In the genomic region with DNA sequence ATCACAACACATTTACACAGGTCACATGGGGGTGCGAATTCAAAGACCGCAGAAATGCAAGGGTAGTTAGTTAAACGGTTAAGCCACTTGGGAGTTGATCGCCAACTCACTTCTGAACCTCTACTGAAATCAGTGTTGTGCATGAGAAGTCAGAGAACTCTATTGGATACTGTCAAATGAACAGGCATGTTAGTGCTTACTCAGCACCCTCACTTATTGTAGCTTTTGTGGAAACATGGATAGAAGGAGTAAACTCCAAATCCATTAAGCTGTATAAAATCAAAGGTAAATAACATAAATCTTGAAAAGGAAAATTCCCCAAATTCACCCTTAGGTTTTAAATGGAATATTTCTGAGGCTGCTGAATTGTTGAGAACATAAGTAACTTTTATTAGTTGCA, we compare ENCODE assay signal across 20 cellular contexts. TPM values are rescaled to one million over a fixed set of nuclear protein-coding genes. Genes with fewer than 3 reads are reported as not detected.
DNase-seq lines count a peak whose midpoint lies in the region; ATAC-seq, FAIRE-seq and TF ChIP-seq lines count a peak whose summit lies in the region.
"Had no signal": no experiment of that assay in that cellular context is flagged by ENCODE, and none has a peak within 500 bp of the region (broad histone marks: within the 10 kb centered on the region; RNA-seq: fewer than 3 reads in every experiment).

No MANE protein-coding gene starts in this region.

- H3K9ac ChIP-seq in HCT116 (ENCODE audit: low read length), result no peak overlapping the region

- no peak overlapping the region for H2AFZ ChIP-seq in HCT116 (ENCODE audit: low read depth, low read length, poor library complexity, severe bottlenecking)

- TF ChIP-seq RAD21 in A549 (conservative IDR thresholded peaks at IDR 0.05 in 1 of 2, IDR thresholded peaks at IDR 0.05 in 1 of 2) (no peak), HCT116 (IDR thresholded peaks at IDR 0.05; ENCODE audit: low read depth) (no peak)

- H3K9me2 ChIP-seq in HCT116 (ENCODE audit: insufficient read depth), result no peaks in the 10 kb centered on the region

- H3K4me1 Mint-ChIP-seq in natural killer cell treated with Interleukin-12 subunit alpha and Interleukin-12 subunit beta and Interleukin-15 and Interleukin-18, amount 100 ng/mL, for 72 hours (ENCODE audit: low read depth in 2 of 2), result no peaks in the 10 kb centered on the region
- H3K4me1 Mint-ChIP-seq in activated T-helper 17 cell treated with anti-CD3 and anti-CD28 coated beads, Interleukin-2, amount 50 U/mL, for 72 hours, result no peaks in the 10 kb centered on the region

- TF ChIP-seq POLR2A in A549 (IDR thresholded peaks at IDR 0.05; ENCODE audit: low read length), result no peak
- TF ChIP-seq POLR2A in HCT116 (IDR thresholded peaks at IDR 0.05; ENCODE audit: borderline replicate concordance, extremely low read depth, insufficient read depth, insufficient read length), result no peak

- H3K9me3 ChIP-seq in A549 (no peaks in the 10 kb centered on the region), HCT116 (ENCODE audit: control insufficient read depth in 1 of 2, insufficient read depth in 1 of 2, low read depth in 1 of 2, low read length in 2 of 2) (no peaks in the 10 kb centered on the region)
- H3K9me3 ChIP-seq: Caco-2 had no signal

- in situ Hi-C loops in SK-MEL-5 (cut with HindIII; ENCODE audit: low pct_unique_long_range_greater_than_20kb, low sequenced_read_pairs), result no loop called here

- no peak overlapping the region for H3K27ac Mint-ChIP-seq in natural killer cell treated with Interleukin-12 subunit alpha and Interleukin-12 subunit beta and Interleukin-15 and Interleukin-18, amount 100 ng/mL, for 72 hours
- no peak overlapping the region for H3K27ac Mint-ChIP-seq in activated T-helper 17 cell treated with anti-CD3 and anti-CD28 coated beads, Interleukin-2, amount 50 U/mL, for 72 hours
- H3K27ac Mint-ChIP-seq: CD8-positive, alpha-beta T cell had no signal

- DNase-seq in A549 (ENCODE audit: low read depth in 1 of 2, low spot score in 1 of 2) (no peak), HCT116 (ENCODE audit: low read depth, low spot score) (no peak), SK-MEL-5 (ENCODE audit: low read depth, low spot score) (peak; percentile 2)
- no peak for DNase-seq in natural killer cell treated with Interleukin-12 subunit alpha and Interleukin-12 subunit beta and Interleukin-15 and Interleukin-18, amount 100 ng/mL, for 72 hours (ENCODE audit: low spot score)
- DNase-seq: 8988T; C1 segment of cervical spinal cord; Caco-2; CD8-positive, alpha-beta T cell; DMS153; DND-41; GOT3; H7; HCEC 1CT had no signal

- CTCF ChIA-PET in A549 (lab: Yijun Ruan, JAX) (interaction anchor here (1.0 to 1.3 kb wide), 3 partner anchors 8 to 78 kb away, joined by 3 read pairs; no protein-coding TSS in a partner anchor), HCT116 (lab: Charles Lee) (no interaction called here)

- H3K36me3 Mint-ChIP-seq in natural killer cell treated with Interleukin-12 subunit alpha and Interleukin-12 subunit beta and Interleukin-15 and Interleukin-18, amount 100 ng/mL, for 72 hours, result no peaks in the 10 kb centered on the region
- H3K36me3 Mint-ChIP-seq in activated T-helper 17 cell treated with anti-CD3 and anti-CD28 coated beads, Interleukin-2, amount 50 U/mL, for 72 hours (ENCODE audit: low read depth), result no peaks in the 10 kb centered on the region
- H3K36me3 Mint-ChIP-seq: CD8-positive, alpha-beta T cell had no signal

- ATAC-seq in A549 (no peak), HCT116 (no peak), GM21515 (IDR thresholded peaks at IDR 0.05; ENCODE audit: unreplicated experiment) (no peak)
- ATAC-seq in natural killer cell treated with Interleukin-12 subunit alpha and Interleukin-12 subunit beta and Interleukin-15 and Interleukin-18, amount 100 ng/mL, for 72 hours, result no peak
- ATAC-seq in activated T-helper 17 cell treated with anti-CD3 and anti-CD28 coated beads, Interleukin-2, amount 50 U/mL, for 72 hours (replicated peaks), result no peak
- ATAC-seq: CD8-positive, alpha-beta T cell had no signal

- H3K4me3 ChIP-seq in A549 (no peak overlapping the region), HCT116 (replicated peaks in 1 of 2; ENCODE audit: low read depth in 1 of 2, low read length in 2 of 2) (no peak overlapping the region)

- WGBS in A549 (ENCODE audit: missing lambda C conversion rate), result 88% methylated on average over 4 of the region's 4 CpGs

- no peaks in the 10 kb centered on the region for H4K20me1 ChIP-seq in HCT116 (ENCODE audit: insufficient read depth)

- no peaks in the 10 kb centered on the region for H3K27me3 Mint-ChIP-seq in natural killer cell treated with Interleukin-12 subunit alpha and Interleukin-12 subunit beta and Interleukin-15 and Interleukin-18, amount 100 ng/mL, for 72 hours
- no peaks in the 10 kb centered on the region for H3K27me3 Mint-ChIP-seq in activated T-helper 17 cell treated with anti-CD3 and anti-CD28 coated beads, Interleukin-2, amount 50 U/mL, for 72 hours

- no peak for FAIRE-seq in A549 (lab: Jason Lieb, UNC)
- FAIRE-seq: G401.6, GM12891, GM18507 had no signal

- H3K4me2 ChIP-seq in A549 (no peak overlapping the region), HCT116 (ENCODE audit: low read length) (no peak overlapping the region)

- POLR2A ChIA-PET in A549 (lab: Yijun Ruan, JAX), result no interaction called here
- POLR2A ChIA-PET in HCT116 (lab: Charles Lee), result interaction anchor here (0.9 kb wide), 1 partner anchor 22 kb away, joined by 3 read pairs; no protein-coding TSS in a partner anchor

- H3K4me3 Mint-ChIP-seq in natural killer cell treated with Interleukin-12 subunit alpha and Interleukin-12 subunit beta and Interleukin-15 and Interleukin-18, amount 100 ng/mL, for 72 hours, result no peak overlapping the region
- H3K4me3 Mint-ChIP-seq in activated T-helper 17 cell treated with anti-CD3 and anti-CD28 coated beads, Interleukin-2, amount 50 U/mL, for 72 hours, result no peak overlapping the region
- H3K4me3 Mint-ChIP-seq: CD8-positive, alpha-beta T cell had no signal

- H3K27ac ChIP-seq in A549 (no peak overlapping the region), HCT116 (ENCODE audit: low read depth, low read length) (peak overlapping the region; percentile 85)

- H3K27me3 ChIP-seq in HCT116 (ENCODE audit: insufficient read depth, low read length), result no peaks in the 10 kb centered on the region

- no peaks in the 10 kb centered on the region for H3K4me1 ChIP-seq in A549
- peaks cover 16 to 37% of the 10 kb centered on the region in 2 experiments for H3K4me1 ChIP-seq in HCT116 (ENCODE audit: control insufficient read depth in 1 of 2, insufficient read depth in 2 of 2, low read length in 2 of 2)
- H3K4me1 ChIP-seq: Caco-2 had no signal

- RAD21 ChIA-PET in HCT116 (lab: Charles Lee; ENCODE audit: low non-redundant PET in 1 of 2, low total read pairs in 2 of 2, uncharacterized antibody in 2 of 2, unreplicated experiment in 2 of 2), result no interaction called here

- intact Hi-C loops in HCT116 (cut with micrococcal nuclease), result loop anchor here (5.0 kb wide), 3 partner anchors 77 to 1908 kb away; no protein-coding TSS in a partner anchor

- H3K36me3 ChIP-seq in HCT116 (ENCODE audit: control insufficient read depth in 1 of 2, insufficient read depth in 2 of 2, low read length in 2 of 2), result 0 out of 4 replicates have a peak, but pooled peaks cover 0 to 3% of the 10 kb centered on the region in 2 experiments

- no peak for TF ChIP-seq EP300 in A549 (IDR thresholded peaks at IDR 0.05)

- H3K9me3 Mint-ChIP-seq in natural killer cell treated with Interleukin-12 subunit alpha and Interleukin-12 subunit beta and Interleukin-15 and Interleukin-18, amount 100 ng/mL, for 72 hours, result no peaks in the 10 kb centered on the region
- no peaks in the 10 kb centered on the region for H3K9me3 Mint-ChIP-seq in activated T-helper 17 cell treated with anti-CD3 and anti-CD28 coated beads, Interleukin-2, amount 50 U/mL, for 72 hours
- H3K9me3 Mint-ChIP-seq: CD8-positive, alpha-beta T cell had no signal

- no peak for TF ChIP-seq CTCF in A549 (IDR thresholded peaks at IDR 0.05)
- TF ChIP-seq CTCF in HCT116 (IDR thresholded peaks at IDR 0.05 in 2 of 3, conservative IDR thresholded peaks at IDR 0.05 in 1 of 3; ENCODE audit: borderline replicate concordance in 1 of 3, insufficient read depth in 1 of 3, low read depth in 2 of 3, low read length in 2 of 3), result no peak

- no TSS peak for BruUV-seq in HCT116 (replicated peaks; lab: Mats Ljungman, UMichigan)

- H3K79me2 ChIP-seq in HCT116 (ENCODE audit: insufficient read depth, low read length), result no peaks in the 10 kb centered on the region

TF ChIP-seq in A549, 52 proteins besides CTCF, POLR2A, EP300 and RAD21:
- TF ChIP-seq MAFK (IDR thresholded peaks at IDR 0.05; ENCODE audit: partially characterized antibody) (peak; percentile 56), CBX2 (IDR thresholded peaks at IDR 0.05; ENCODE audit: borderline replicate concordance, low read depth) (no peak)

TF ChIP-seq in HCT116, 20 proteins besides CTCF, POLR2A, EP300 and RAD21 (continues in another document):
- TF ChIP-seq EZH2 (IDR thresholded peaks at IDR 0.05), result no peak

RNA-seq across cellular contexts. Expression of a gene that starts 17.5 kb away (rescaled TPM):
- polyA plus RNA-seq in A549 (2011; rRNA removed) (1.7 and 1.8 TPM in 2 replicates), A549 (2017; fragmentation: RNase III; extraction: RNeasy Plus Mini Kit Qiagen cat#74134 plus additional on column Dnase treatment) (2.8 to 4.0 TPM (median 3.1 TPM) in 3 replicates)
- polyA plus RNA-seq in A549 (2012; cell fraction: cytosol; rRNA removed), result 0.24 and 0.30 TPM in 2 replicates
- 0.16 and 0.27 TPM in 2 replicates for polyA plus RNA-seq in A549 (2012; cell fraction: nucleus; rRNA removed)
- polyA minus RNA-seq in A549 (2011; rRNA and poly(A)+ RNA removed), result 0.37 TPM in 1 of 2 replicates, not detected in the other
- 15.1 TPM for total RNA-seq in HCT116 (2021; ENCODE audit: unreplicated experiment)
- 4.7 and 5.5 TPM in 2 replicates for polyA plus RNA-seq in HCT116 (2012)
- total RNA-seq in SK-MEL-5 (2014; rRNA removed; shearing (Covaris generic)), result not detected in 2 replicates
- not detected in 2 replicates for polyA plus RNA-seq in SK-MEL-5 (2015; cell fraction: cytosol; rRNA removed)
- polyA plus RNA-seq in SK-MEL-5 (2015; cell fraction: nucleus; rRNA removed), result not detected in 2 replicates
- not detected for total RNA-seq in natural killer cell treated with Interleukin-12 subunit alpha and Interleukin-12 subunit beta and Interleukin-15 and Interleukin-18, amount 100 ng/mL, for 72 hours
- total RNA-seq in activated T-helper 17 cell treated with anti-CD3 and anti-CD28 coated beads, Interleukin-2, amount 50 U/mL, for 72 hours, result not detected
- total RNA-seq: A673; Caco-2; CD8-positive, alpha-beta T cell; H7 had no signal
- polyA plus RNA-seq: BJ had no signal

Comparison
In these comparisons a context has a peak if more than half of its experiments do, and no peak if none do; other contexts are left out.
1. RNA of a gene that starts 17.5 kb away (total RNA-seq): 15.1 TPM in HCT116 (single experiment); not detected in SK-MEL-5, not detected in natural killer cell treated with Interleukin-12 subunit alpha and Interleukin-12 subunit beta and Interleukin-15 and Interleukin-18, amount 100 ng/mL, for 72 hours and not detected in activated T-helper 17 cell treated with anti-CD3 and anti-CD28 coated beads, Interleukin-2, amount 50 U/mL, for 72 hours; every median in the first group is over 10 times any median in the second.